Comparison of ENCODE assay signal across 20 cellular contexts in the genomic region with DNA sequence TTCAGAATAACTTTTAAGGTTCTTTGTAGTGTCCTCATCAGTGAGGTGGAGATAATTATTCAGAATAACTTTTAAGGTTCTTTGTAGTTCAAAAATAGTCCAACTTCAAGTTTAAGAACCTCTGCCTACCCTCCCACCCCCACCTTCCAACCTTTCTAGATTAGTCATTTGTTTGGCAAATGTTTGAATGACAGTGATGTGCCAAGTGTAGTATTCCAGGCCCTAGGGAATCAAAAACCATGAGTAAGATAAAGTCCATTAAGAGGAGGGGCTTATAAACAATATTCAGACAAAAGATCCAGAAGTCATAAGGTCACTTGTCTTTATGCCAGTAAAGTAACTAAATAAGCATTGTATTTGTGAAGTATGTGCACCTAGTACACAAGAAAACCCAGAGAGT. TPM values are rescaled to one million over a fixed set of nuclear protein-coding genes. Genes with fewer than 3 reads are reported as not detected.
DNase-seq lines count a peak whose midpoint lies in the region; ATAC-seq, FAIRE-seq and TF ChIP-seq lines count a peak whose summit lies in the region.
"Had no signal": no experiment of that assay in that cellular context is flagged by ENCODE, and none has a peak within 500 bp of the region (broad histone marks: within the 10 kb centered on the region; RNA-seq: fewer than 3 reads in every experiment).

No MANE protein-coding gene starts in this region.

- no peak overlapping the region for H3K4me2 ChIP-seq in endothelial cell of umbilical vein (ENCODE audit: insufficient read depth, low read length)

- H3K4me3 ChIP-seq in endothelial cell of umbilical vein (replicated peaks in 1 of 3; ENCODE audit: insufficient read depth in 1 of 3, low read depth in 1 of 3, low read length in 3 of 3): no peak overlapping the region
- H3K4me3 ChIP-seq: pancreas had no signal

- POLR2A ChIA-PET in endothelial cell of umbilical vein (lab: Charles Lee): no interaction called here

- DNase-seq in GM04503 (ENCODE audit: low read depth) (peak; percentile 2), NCI-H460 (ENCODE audit: extremely low read depth, low read depth) (peak; percentile 41), endothelial cell of umbilical vein (ENCODE audit: low read depth, low spot score) (peak; percentile 50), omental fat pad (ENCODE audit: low spot score) (no peak)
- DNase-seq: activated CD8-positive, alpha-beta T cell treated with anti-CD3 and anti-CD28 coated beads, Interleukin-2, amount 10 ng/mL, durations not matched to agents 7 days and 5 days; activated effector memory CD4-positive, alpha-beta T cell treated with Interleukin-2 at 50 U/mL for 16 hours; central memory CD4-positive, alpha-beta T cell; glutamatergic neuron; Kasumi-1; midbrain; NCI-H1694 treated with DMSO at 0.1 percent for 48 hours; NCI-H524; pancreas had no signal

- ATAC-seq in omental fat pad (ENCODE audit: low FRiP score): peak; percentile 63
- no peak for ATAC-seq in GM21390 (IDR thresholded peaks at IDR 0.05; ENCODE audit: unreplicated experiment)
- ATAC-seq in GM18870 (IDR thresholded peaks at IDR 0.05; ENCODE audit: unreplicated experiment): no peak
- ATAC-seq in HG03097 (IDR thresholded peaks at IDR 0.05; ENCODE audit: low FRiP score, unreplicated experiment): no peak
- ATAC-seq: activated CD8-positive, alpha-beta T cell treated with anti-CD3 and anti-CD28 coated beads, Interleukin-2, amount 10 ng/mL, durations not matched to agents 7 days and 5 days; pancreas had no signal

- FAIRE-seq in endothelial cell of umbilical vein (lab: Jason Lieb, UNC): no peak
- FAIRE-seq: endometrium, islet of Langerhans, pancreas had no signal

- H4K20me1 ChIP-seq in endothelial cell of umbilical vein (replicated peaks; ENCODE audit: control insufficient read depth, extremely low read depth, insufficient read depth, low read length): no peaks in the 10 kb centered on the region

- no peak overlapping the region for H3K9ac ChIP-seq in endothelial cell of umbilical vein (replicated peaks; ENCODE audit: extremely low read depth, insufficient read depth, low read length)

- no peak overlapping the region for H3K27ac ChIP-seq in endothelial cell of umbilical vein (ENCODE audit: insufficient read depth, low read depth, low read length)
- H3K27ac ChIP-seq: HL-60, pancreas, VCaP had no signal

- H3K9me3 ChIP-seq in endothelial cell of umbilical vein (replicated peaks; ENCODE audit: control insufficient read depth, insufficient read depth, low read length): no peaks in the 10 kb centered on the region
- H3K9me3 ChIP-seq: pancreas had no signal

- no peaks in the 10 kb centered on the region for H3K9me1 ChIP-seq in endothelial cell of umbilical vein (replicated peaks; ENCODE audit: control insufficient read depth, extremely low read depth, insufficient read depth, low read length)

- peaks cover 2 to 8% of the 10 kb centered on the region in 2 experiments for H3K36me3 ChIP-seq in endothelial cell of umbilical vein (ENCODE audit: control insufficient read depth in 2 of 2, extremely low read depth in 1 of 2, insufficient read depth in 2 of 2, low read length in 2 of 2)

- H3K4me1 ChIP-seq in endothelial cell of umbilical vein (ENCODE audit: control insufficient read depth, extremely low read depth, insufficient read depth, low read length): peaks cover 13% of the 10 kb centered on the region
- H3K4me1 ChIP-seq: pancreas had no signal

- CTCF ChIA-PET in endothelial cell of umbilical vein (lab: Charles Lee): interaction anchor here (1.4 to 1.5 kb wide), 2 partner anchors 20 to 52 kb away, joined by 3 to 4 read pairs; a partner anchor contains a TSS

- intact Hi-C loops in endothelial cell of umbilical vein (cut with micrococcal nuclease): no loop called here

- no peak for TF ChIP-seq POLR2A in endothelial cell of umbilical vein (IDR thresholded peaks at IDR 0.05; ENCODE audit: low read depth, low read length)

- dilution Hi-C loops in endothelial cell of umbilical vein (cut with MboI; ENCODE audit: extremely low pct_ligation_motif_present, low sequenced_read_pairs): no loop called here

- TF ChIP-seq CTCF in endothelial cell of umbilical vein (IDR thresholded peaks at IDR 0.05; ENCODE audit: extremely low read depth in 1 of 2, insufficient read depth in 1 of 2, low read depth in 1 of 2, low read length in 2 of 2): no peak
- TF ChIP-seq CTCF in omental fat pad (IDR thresholded peaks at IDR 0.05): no peak

- H3K79me2 ChIP-seq in endothelial cell of umbilical vein (ENCODE audit: control insufficient read depth, insufficient read depth, low read length): no peaks in the 10 kb centered on the region

- no TSS peak for BruUV-seq in endothelial cell of umbilical vein (replicated peaks; lab: Mats Ljungman, UMichigan)

- no peak overlapping the region for H2AFZ ChIP-seq in endothelial cell of umbilical vein (ENCODE audit: low read depth, low read length)

- H3K27me3 ChIP-seq in endothelial cell of umbilical vein (ENCODE audit: control insufficient read depth in 2 of 2, insufficient read depth in 2 of 2, low read length in 2 of 2): no peaks in the 10 kb centered on the region
- H3K27me3 ChIP-seq: pancreas had no signal

TF ChIP-seq in endothelial cell of umbilical vein, 7 proteins besides CTCF, POLR2A, EP300 and RAD21:
- TF ChIP-seq POLR2AphosphoS5 (IDR thresholded peaks at IDR 0.05; ENCODE audit: insufficient read depth, low read depth, low read length) (no peak), GATA2 (IDR thresholded peaks at IDR 0.05; ENCODE audit: insufficient read depth, insufficient read length, low read depth, low read length) (no peak), MYC (IDR thresholded peaks at IDR 0.05; ENCODE audit: low read depth, low read length) (no peak), JUN (IDR thresholded peaks at IDR 0.05; ENCODE audit: borderline replicate concordance, insufficient read depth, insufficient read length, low read depth) (no peak), EZH2 (IDR thresholded peaks at IDR 0.05; ENCODE audit: borderline replicate concordance, low read depth, low read length, severe bottlenecking) (no peak), FOS (IDR thresholded peaks at IDR 0.05; ENCODE audit: borderline replicate concordance, insufficient read depth, low read length) (no peak)
- TF ChIP-seq, protein P1, sequence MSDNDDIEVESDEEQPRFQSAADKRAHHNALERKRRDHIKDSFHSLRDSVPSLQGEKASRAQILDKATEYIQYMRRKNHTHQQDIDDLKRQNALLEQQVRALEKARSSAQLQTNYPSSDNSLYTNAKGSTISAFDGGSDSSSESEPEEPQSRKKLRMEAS (IDR thresholded peaks at IDR 0.05; ENCODE audit: insufficient read depth, insufficient read length): no peak

RNA-seq across cellular contexts. Expression of a gene that starts 51.3 kb away (rescaled TPM):
- total RNA-seq in NCI-H460 (2014; rRNA removed; shearing (Covaris generic)): 29.3 and 39.8 TPM in 2 replicates
- polyA plus RNA-seq in NCI-H460 (2014; cell fraction: nucleus; rRNA removed): 80.2 and 97.9 TPM in 2 replicates
- 50.2 and 50.6 TPM in 2 replicates for total RNA-seq in endothelial cell of umbilical vein
- 20.5 and 24.8 TPM in 2 replicates for polyA plus RNA-seq in endothelial cell of umbilical vein
- 18.4 and 26.9 TPM in 2 replicates for polyA plus RNA-seq in endothelial cell of umbilical vein (2011; cell fraction: cytosol; rRNA removed)
- 157 and 173 TPM in 2 replicates for polyA plus RNA-seq in endothelial cell of umbilical vein (2011; cell fraction: nucleus; rRNA removed)
- polyA plus RNA-seq in endothelial cell of umbilical vein (2012): 32.8 and 33.0 TPM in 2 replicates
- 76.8 and 129 TPM in 2 replicates for polyA minus RNA-seq in endothelial cell of umbilical vein
- polyA minus RNA-seq in endothelial cell of umbilical vein (2011; cell fraction: cytosol; rRNA and poly(A)+ RNA removed): 26.2 TPM
- polyA minus RNA-seq in endothelial cell of umbilical vein (2011; cell fraction: nucleus; rRNA and poly(A)+ RNA removed): 79.2 and 104 TPM in 2 replicates
- total RNA-seq in omental fat pad: 10 to 100 TPM; 27.6 to 50.9 (median 42.1) TPM
